ENCODE assay signal across 8 cellular contexts in genomic region chr19:1072371-1073015, GRCh38. TPM values are rescaled to one million over a fixed set of nuclear protein-coding genes. Genes with fewer than 3 reads are reported as not detected.
A peak's percentile ranks its signal among the peaks of the same experiment; 100 is the strongest.
DNase-seq lines count a peak whose midpoint lies in the region; ATAC-seq and TF ChIP-seq lines count a peak whose summit lies in the region.
"Had no signal": no experiment of that assay in that cellular context is flagged by ENCODE, and none has a peak within 500 bp of the region (broad histone marks: within the 10 kb centered on the region; RNA-seq: fewer than 3 reads in every experiment).

No MANE protein-coding gene starts in this region.

- intact Hi-C loops in spleen (cut with DNase I; ENCODE audit: low total_unique reads), result loop anchor here (10.0 kb wide), 1 partner anchor 48 kb away; the partner anchor contains the start of genes CNN2, RNU6-2 and TMEM259

- TF ChIP-seq POLR2A in spleen (IDR thresholded peaks at IDR 0.05), result no peak

- peak; percentile 25 for DNase-seq in activated T-cell treated with anti-CD3 and anti-CD28 coated beads, Interleukin-2, amount 50 U/mL, for 1 hour
- DNase-seq in activated T-cell treated with anti-CD3 and anti-CD28 coated beads, Interleukin-2, amount 50 U/mL, for 48 hours, result no peak
- no peak for DNase-seq in spleen
- DNase-seq: esophagus squamous epithelium, NCI-H1436, NCI-H774 had no signal

- H3K36me3 ChIP-seq in spleen, result peaks cover 0 to 84% (median 49%) of the 10 kb centered on the region in 6 donors
- H3K36me3 ChIP-seq: breast epithelium, esophagus squamous epithelium had no signal

- peak overlapping the region in 5 of 8 donors; percentile 22 to 97 (median 87) for H3K27ac ChIP-seq in spleen
- H3K27ac ChIP-seq: breast epithelium, esophagus squamous epithelium had no signal

- H3K9me3 ChIP-seq in spleen, result no peaks in the 10 kb centered on the region
- H3K9me3 ChIP-seq: breast epithelium, esophagus squamous epithelium had no signal

- H3K27me3 ChIP-seq in spleen (replicated peaks in 1 of 7), result peaks cover 0 to 15% (median 0%) of the 10 kb centered on the region in 7 donors

- H3K4me3 ChIP-seq in spleen, result no peak overlapping the region

- ATAC-seq in GM18498 (IDR thresholded peaks at IDR 0.05; ENCODE audit: unreplicated experiment), result no peak

- WGBS in spleen, 5 donors, result 87 to 92% (median 91%) methylated on average over 11 of the region's 11 CpGs

- no peak for TF ChIP-seq CTCF in spleen (IDR thresholded peaks at IDR 0.05 in 8 of 11, conservative IDR thresholded peaks at IDR 0.05 in 3 of 11)

- peaks cover 63 to 100% (median 95%) of the 10 kb centered on the region in 6 donors for H3K4me1 ChIP-seq in spleen

RNA-seq across cellular contexts. Expression of gene ARHGAP45, which starts 5.5 kb away (rescaled TPM):
- total RNA-seq in spleen, result 100 to 1,000 TPM; 161 to 258 (median 237) TPM
- polyA plus RNA-seq in spleen, result 100 to 1,000 TPM; 205 to 356 (median 329) TPM

RNA-seq across cellular contexts. Expression of gene POLR2E, which starts 22.7 kb away (rescaled TPM):
- total RNA-seq in spleen, result 100 to 1,000 TPM; 106 to 152 (median 123) TPM
- polyA plus RNA-seq in spleen, result 100 to 1,000 TPM in 2 of 3 donors, 10 to 100 TPM in 1; 70.8 to 144 (median 105) TPM

RNA-seq across cellular contexts. Expression of gene GPX4, which starts 31.3 kb away (rescaled TPM):
- total RNA-seq in spleen, result 100 to 1,000 TPM; 138 to 275 (median 216) TPM
- 100 to 1,000 TPM; 480 to 562 (median 522) TPM for polyA plus RNA-seq in spleen

RNA-seq across cellular contexts. Expression of gene ABCA7, which starts 32.6 kb away (rescaled TPM):
- 100 to 1,000 TPM in 3 of 7 donors, 10 to 100 TPM in 4; 64.6 to 162 (median 94.7) TPM for total RNA-seq in spleen
- 100 to 1,000 TPM in 2 of 3 donors, 10 to 100 TPM in 1; 67.5 to 197 (median 152) TPM for polyA plus RNA-seq in spleen

RNA-seq across cellular contexts. Expression of gene CNN2, which starts 46.1 kb away (rescaled TPM):
- total RNA-seq in spleen, result 100 to 1,000 TPM; 102 to 296 (median 233) TPM
- 100 to 1,000 TPM; 126 to 147 (median 140) TPM for polyA plus RNA-seq in spleen
